Comparison of ENCODE assay signal across 2 cellular contexts in genomic region chr2:60604665-60605064, GRCh38.
TF ChIP-seq lines count a peak whose summit lies in the region.

No MANE protein-coding gene starts in this region.

TF ChIP-seq in A549, 52 proteins besides CTCF, POLR2A, EP300 and RAD21:
- TF ChIP-seq MAZ (IDR thresholded peaks at IDR 0.05; ENCODE audit: borderline replicate concordance, low read depth, low read length) (no peak), MAFK (IDR thresholded peaks at IDR 0.05; ENCODE audit: partially characterized antibody) (peak; percentile 59), FOSB (CRISPR knock-in tag; IDR thresholded peaks at IDR 0.05) (no peak), BHLHE40 (IDR thresholded peaks at IDR 0.05; ENCODE audit: low read depth, low read length) (no peak)
TF ChIP-seq in A549: peak in this region for 1.

TF ChIP-seq in K562, 482 proteins besides CTCF, POLR2A, EP300 and RAD21:
- TF ChIP-seq RFX7 (CRISPR knock-in tag; IDR thresholded peaks at IDR 0.05) = no peak
- no peak for TF ChIP-seq NBN (IDR thresholded peaks at IDR 0.05; ENCODE audit: low read depth)
- TF ChIP-seq EP400 (IDR thresholded peaks at IDR 0.05) = no peak
- no peak for TF ChIP-seq GTF3C2 (IDR thresholded peaks at IDR 0.05; ENCODE audit: borderline replicate concordance, extremely low read depth, insufficient read length)
- no peak for TF ChIP-seq MBD1 (CRISPR knock-in tag; IDR thresholded peaks at IDR 0.05)
- 0 out of 2 replicates have a peak, but pooled peaks have one; percentile 10 for TF ChIP-seq ZNF316 (IDR thresholded peaks at IDR 0.05)
- peak; percentile 9; the same call in 1 of the 2 replicates for TF ChIP-seq MAFF (IDR thresholded peaks at IDR 0.05; ENCODE audit: low read length)
- no peak for TF ChIP-seq ZBTB12 (CRISPR knock-in tag; IDR thresholded peaks at IDR 0.05)
- TF ChIP-seq HDAC6 (IDR thresholded peaks at IDR 0.05; ENCODE audit: low read depth, low read length) = no peak
- 0 out of 2 replicates have a peak, but pooled peaks have one; percentile 14 for TF ChIP-seq MAFG (tag; conservative IDR thresholded peaks at IDR 0.05)
- TF ChIP-seq MYNN (IDR thresholded peaks at IDR 0.05) = no peak
- TF ChIP-seq MYNN (CRISPR knock-in tag; IDR thresholded peaks at IDR 0.05) = no peak
- TF ChIP-seq FOXJ3 (CRISPR knock-in tag; IDR thresholded peaks at IDR 0.05) = no peak
- TF ChIP-seq C11orf30 (IDR thresholded peaks at IDR 0.05; ENCODE audit: low read depth) = peak; percentile 18; the same call in 1 of the 2 replicates
- no peak for TF ChIP-seq ZFP1 (CRISPR knock-in tag; IDR thresholded peaks at IDR 0.05)
- no peak for TF ChIP-seq NFE2 (IDR thresholded peaks at IDR 0.05; ENCODE audit: low read depth)
- no peak for TF ChIP-seq ZNF143 (CRISPR knock-in tag; IDR thresholded peaks at IDR 0.05)
- no peak for TF ChIP-seq CBFB (CRISPR knock-in tag; IDR thresholded peaks at IDR 0.05)
- TF ChIP-seq MEF2D (tag; conservative IDR thresholded peaks at IDR 0.05; ENCODE audit: low read depth) = no peak
- TF ChIP-seq NELFE (IDR thresholded peaks at IDR 0.05; ENCODE audit: insufficient read depth, insufficient read length) = no peak
- TF ChIP-seq LARP7 (IDR thresholded peaks at IDR 0.05) = no peak
